Comparison of ENCODE assay signal across 1 cellular context in genomic region chr1:58895082-58895481, GRCh38.
TF ChIP-seq lines count a peak whose summit lies in the region.

No MANE protein-coding gene starts in this region.

TF ChIP-seq in IMR-90, 13 proteins besides CTCF, POLR2A, EP300 and RAD21 (continued from another document):
- TF ChIP-seq RFX5 (IDR thresholded peaks at IDR 0.05; ENCODE audit: low read depth, low read length) (no peak), CEBPB (IDR thresholded peaks at IDR 0.05; ENCODE audit: low read depth, low read length) (no peak), CHD1 (IDR thresholded peaks at IDR 0.05; ENCODE audit: low read depth, low read length) (no peak), MXI1 (IDR thresholded peaks at IDR 0.05; ENCODE audit: borderline replicate concordance, low read depth, low read length) (no peak)
